10 cellular contexts compared by ENCODE assay signal in the genomic region with DNA sequence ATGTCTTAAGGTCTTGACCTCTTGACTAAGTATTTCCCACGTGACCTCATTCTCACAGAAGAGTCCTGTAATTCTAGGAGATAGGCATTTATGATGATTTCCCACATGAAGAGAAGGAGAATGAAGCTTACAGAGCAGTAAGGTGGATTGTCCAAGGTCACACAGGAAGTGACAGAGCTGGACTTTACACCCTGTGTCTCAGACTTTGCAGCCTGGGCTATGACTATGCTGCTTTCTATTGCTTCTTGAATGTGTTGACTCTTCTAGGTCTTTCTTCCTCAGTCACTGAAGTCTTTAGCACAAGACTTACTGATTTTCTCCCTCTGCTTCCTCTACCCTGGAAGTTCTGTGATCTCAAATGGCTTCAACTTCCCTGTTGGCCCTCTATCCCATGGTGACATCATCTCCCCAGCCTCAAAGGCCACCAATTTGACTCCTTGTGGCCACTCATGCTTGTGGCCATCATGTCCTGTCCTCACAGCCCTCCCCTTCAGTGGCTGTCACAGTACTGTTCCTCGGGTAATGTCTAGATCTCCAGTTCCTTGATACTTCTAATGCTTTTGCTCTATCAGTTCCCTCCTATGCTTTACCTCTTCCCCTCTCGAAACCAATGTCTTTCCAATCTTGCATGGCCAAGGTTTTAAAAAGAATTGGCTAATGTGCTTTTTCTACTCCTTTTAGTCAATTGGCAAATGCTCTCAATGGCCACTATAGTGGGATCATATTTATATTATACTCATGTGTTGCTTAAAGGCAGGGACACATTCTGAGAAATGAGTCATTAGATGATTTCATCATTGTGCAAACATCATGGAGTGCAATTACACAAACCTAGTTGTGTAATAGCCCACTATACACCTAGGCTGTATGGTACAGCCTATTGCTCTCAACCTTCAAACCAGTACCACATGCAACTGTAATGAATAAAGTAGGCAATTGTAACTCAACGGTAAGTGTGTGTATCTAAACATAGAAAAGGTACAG.
A peak's percentile ranks its signal among the peaks of the same experiment; 100 is the strongest.
DNase-seq lines count a peak whose midpoint lies in the region; ATAC-seq and TF ChIP-seq lines count a peak whose summit lies in the region.
"Had no signal": no experiment of that assay in that cellular context is flagged by ENCODE, and none has a peak within 500 bp of the region (broad histone marks: within the 10 kb centered on the region; RNA-seq: fewer than 3 reads in every experiment).

No MANE protein-coding gene starts in this region.

- no peaks in the 10 kb centered on the region for H3K36me3 ChIP-seq in trophoblast cell (ENCODE audit: control insufficient read depth in 1 of 2, insufficient read depth in 2 of 2, low read length in 2 of 2)
- H3K36me3 ChIP-seq in A673 (ENCODE audit: insufficient read depth, low read length, poor library complexity, severe bottlenecking) = no peaks in the 10 kb centered on the region

- no peak overlapping the region for H3K4me2 ChIP-seq in trophoblast cell (ENCODE audit: low read length)

- no CpG with 5 or more reads among the region's 4 CpGs for WGBS in trophoblast cell (ENCODE audit: extremely low coverage, insufficient coverage, insufficient read length)

- no peak overlapping the region for H3K4me3 ChIP-seq in trophoblast cell (ENCODE audit: low read depth, low read length)
- H3K4me3 ChIP-seq in A673 (ENCODE audit: low read depth, low read length, poor library complexity, severe bottlenecking) = no peak overlapping the region

- H2AFZ ChIP-seq in trophoblast cell (ENCODE audit: insufficient read depth, low read length, poor library complexity) = no peak overlapping the region

- H3K27me3 ChIP-seq in trophoblast cell (ENCODE audit: insufficient read depth, low read length) (no peaks in the 10 kb centered on the region), A673 (replicated peaks; ENCODE audit: insufficient read depth, low read depth, low read length, poor library complexity) (no peaks in the 10 kb centered on the region)

- intact Hi-C loops in A673 (cut with micrococcal nuclease; ENCODE audit: unreplicated experiment) = no loop called here

- H3K9ac ChIP-seq in trophoblast cell (ENCODE audit: low read length) = no peak overlapping the region

- H3K18ac ChIP-seq in trophoblast cell (ENCODE audit: low read length) = no peak overlapping the region

- ATAC-seq in esophagus mucosa (peak; percentile 97), HG03280 (IDR thresholded peaks at IDR 0.05; ENCODE audit: unreplicated experiment) (no peak), GM18498 (IDR thresholded peaks at IDR 0.05; ENCODE audit: unreplicated experiment) (no peak)

- CTCF ChIA-PET in A673 (lab: Charles Lee) = no interaction called here

- TF ChIP-seq CTCF in A673 (conservative IDR thresholded peaks at IDR 0.05; ENCODE audit: low read depth, low read length) = no peak

- DNase-seq in H4 (ENCODE audit: low spot score) (peak; percentile 81), NOMO-1 treated with DMSO at 0.1 percent for 48 hours (lab: John Stamatoyannopoulos, UW; ENCODE audit: unreplicated experiment) (peak; percentile 85), trophoblast cell (peak; percentile 11 to 92), A673 (ENCODE audit: low spot score) (no peak)
- no peak for DNase-seq in stimulated activated CD4-positive, alpha-beta T cell treated with anti-CD3 and anti-CD28 coated beads, Interleukin-4, amount 100 ng/mL, for 1 hour
- DNase-seq: naive B cell had no signal

- H3K4me1 ChIP-seq in trophoblast cell (ENCODE audit: control insufficient read depth in 1 of 2, insufficient read depth in 2 of 2, low read length in 2 of 2) (no peaks in the 10 kb centered on the region), A673 (ENCODE audit: insufficient read depth, low read length, poor library complexity, severe bottlenecking) (no peaks in the 10 kb centered on the region)

- H2BK5ac ChIP-seq in trophoblast cell (ENCODE audit: low read depth, low read length, poor library complexity) = no peak overlapping the region

- no peak overlapping the region for H2AK5ac ChIP-seq in trophoblast cell (ENCODE audit: low read length)

- no peaks in the 10 kb centered on the region for H3K79me1 ChIP-seq in trophoblast cell (ENCODE audit: low read length)

- no peak overlapping the region for H4K91ac ChIP-seq in trophoblast cell (ENCODE audit: low read depth, low read length)

- H3K27ac ChIP-seq in trophoblast cell (ENCODE audit: low read depth, low read length) (no peak overlapping the region), A673 (ENCODE audit: low read depth, low read length, poor library complexity, severe bottlenecking) (no peak overlapping the region)
- H3K27ac ChIP-seq: HL-60 had no signal

- H2BK120ac ChIP-seq in trophoblast cell (ENCODE audit: insufficient read depth, low read length, poor library complexity) = no peak overlapping the region

- POLR2A ChIA-PET in A673 (lab: Charles Lee; ENCODE audit: low non-redundant PET) = no interaction called here

- no peak overlapping the region for H3K14ac ChIP-seq in trophoblast cell (ENCODE audit: low read length)

- H3K9me3 ChIP-seq in trophoblast cell (ENCODE audit: insufficient read depth, low read depth, low read length) (no peaks in the 10 kb centered on the region), A673 (ENCODE audit: low read depth, low read length, poor library complexity, severe bottlenecking) (peaks cover 18% of the 10 kb centered on the region)

- H3K79me2 ChIP-seq in trophoblast cell (ENCODE audit: control insufficient read depth, insufficient read depth, low read length, poor library complexity) = no peaks in the 10 kb centered on the region

- H4K8ac ChIP-seq in trophoblast cell (ENCODE audit: low read depth, low read length) = no peak overlapping the region

- H2BK12ac ChIP-seq in trophoblast cell (ENCODE audit: low read length) = no peak overlapping the region

- H3K23ac ChIP-seq in trophoblast cell (ENCODE audit: low read length) = no peak overlapping the region

- no TSS peak for BruUV-seq in A673 (replicated peaks; lab: Mats Ljungman, UMichigan)

- H3K4ac ChIP-seq in trophoblast cell (ENCODE audit: low read depth, low read length) = no peak overlapping the region

- no peak overlapping the region for H4K12ac ChIP-seq in trophoblast cell (ENCODE audit: low read depth, low read length)

Comparison
In these comparisons a context has a peak if more than half of its experiments do, and no peak if none do; other contexts are left out.
1. DNase-seq: peak in H4 (single experiment), NOMO-1 treated with DMSO at 0.1 percent for 48 hours (single experiment) and trophoblast cell (2 of 2); none in A673 (single experiment) and stimulated activated CD4-positive, alpha-beta T cell treated with anti-CD3 and anti-CD28 coated beads, Interleukin-4, amount 100 ng/mL, for 1 hour (single experiment).